13 cellular contexts compared by ENCODE assay signal in genomic region chr4:150564967-150565366, GRCh38. TPM values are rescaled to one million over a fixed set of nuclear protein-coding genes. Genes with fewer than 3 reads are reported as not detected.
"Had no signal": no experiment of that assay in that cellular context is flagged by ENCODE, and none has a peak within 500 bp of the region (broad histone marks: within the 10 kb centered on the region; RNA-seq: fewer than 3 reads in every experiment).

No MANE protein-coding gene starts in this region.

RNA-seq across cellular contexts. Expression of gene MAB21L2, which starts 17.0 kb away (rescaled TPM):
- total RNA-seq: activated B cell treated with CpG ODN at 0.5 μM for 24 hours; activated CD4-positive, alpha-beta memory T cell treated with anti-CD3 and anti-CD28 coated beads for 36 hours; activated CD4-positive, alpha-beta memory T cell treated with anti-CD3 and anti-CD28 coated beads, Interleukin-2, amount 10 ng/mL, durations not matched to agents 7 days and 5 days; activated CD4-positive, alpha-beta T cell treated with anti-CD3 and anti-CD28 coated beads for 36 hours; activated CD4-positive, alpha-beta T cell treated with anti-CD3 and anti-CD28 coated beads, Interleukin-2, amount 10 ng/mL, durations not matched to agents 24 days and 14 days; activated CD4-positive, alpha-beta T cell treated with anti-CD3 and anti-CD28 coated beads, Interleukin-2, amount 10 ng/mL, durations not matched to agents 7 days and 5 days; activated CD8-positive, alpha-beta memory T cell treated with anti-CD3 and anti-CD28 coated beads for 36 hours; activated CD8-positive, alpha-beta memory T cell treated with anti-CD3 and anti-CD28 coated beads, Interleukin-2, amount 10 ng/mL, durations not matched to agents 7 days and 5 days; activated CD8-positive, alpha-beta T cell treated with anti-CD3 and anti-CD28 coated beads for 36 hours; activated CD8-positive, alpha-beta T cell treated with anti-CD3 and anti-CD28 coated beads, Interleukin-2, amount 10 ng/mL, durations not matched to agents 7 days and 5 days; T-helper 1 cell treated with Interleukin-12 subunit alpha and Interleukin-12 subunit beta and Interleukin-4 antibody, amounts not matched to agents 30 ng/mL and 1 ng/mL, for 36 hours; T-helper 17 cell; WTC11 had no signal
